Comparison of ENCODE assay signal across 17 cellular contexts in genomic region chr10:123786896-123787295, GRCh38.
DNase-seq lines count a peak whose midpoint lies in the region; ATAC-seq and TF ChIP-seq lines count a peak whose summit lies in the region.
"Had no signal": no experiment of that assay in that cellular context is flagged by ENCODE, and none has a peak within 500 bp of the region (broad histone marks: within the 10 kb centered on the region; RNA-seq: fewer than 3 reads in every experiment).

No MANE protein-coding gene starts in this region.

- H3K4me3 Mint-ChIP-seq in type B pancreatic cell = no peak overlapping the region
- no peak overlapping the region for H3K4me3 Mint-ChIP-seq in activated T-cell treated with anti-CD3 and anti-CD28 coated beads, Interleukin-2, amount 50 U/mL, for 24 hours
- H3K4me3 Mint-ChIP-seq: B cell; CD8-positive, alpha-beta T cell; IgD-negative memory B cell had no signal

- DNase-seq in NCI-H2171 (lab: John Stamatoyannopoulos, UW) (peak; percentile 35), ecto neural progenitor cell (ENCODE audit: low spot score) (peak; percentile 33), lung (ENCODE audit: low spot score) (peak; percentile 10), type B pancreatic cell (ENCODE audit: extremely low spot score, unreplicated experiment) (peak; percentile 22), NCI-H2227 (lab: John Stamatoyannopoulos, UW; ENCODE audit: unreplicated experiment) (no peak), DMS153 treated with DMSO at 0.1 percent for 48 hours (lab: John Stamatoyannopoulos, UW; ENCODE audit: unreplicated experiment) (no peak)
- DNase-seq in activated T-cell treated with anti-CD3 and anti-CD28 coated beads, Interleukin-2, amount 50 U/mL, for 24 hours = no peak
- DNase-seq: Calu3, DMS79, GF-D8, GOT3 had no signal

- peaks cover 5% of the 10 kb centered on the region for H3K36me3 Mint-ChIP-seq in type B pancreatic cell
- H3K36me3 Mint-ChIP-seq in activated T-cell treated with anti-CD3 and anti-CD28 coated beads, Interleukin-2, amount 50 U/mL, for 24 hours (ENCODE audit: low read depth) = no peaks in the 10 kb centered on the region
- H3K36me3 Mint-ChIP-seq: CD8-positive, alpha-beta T cell; IgD-negative memory B cell had no signal

- H3K4me3 ChIP-seq in lung = no peak overlapping the region
- H3K4me3 ChIP-seq: BLaER1 treated with 17β-estradiol and CSF1 and Interleukin-3, amounts not matched to agents 10 nM and 100 nM; HAP-1 had no signal

- H3K27ac ChIP-seq in lung (ENCODE audit: low read depth in 1 of 2, low read length in 1 of 2) = no peak overlapping the region
- H3K27ac ChIP-seq: BLaER1 treated with 17β-estradiol and CSF1 and Interleukin-3, amounts not matched to agents 10 nM and 100 nM had no signal

- 10 to 29% methylated on average over 1 of the region's 1 CpG for WGBS in lung, 2 donors

- peaks cover 0 to 18% of the 10 kb centered on the region in 2 donors for H3K9me3 ChIP-seq in lung (ENCODE audit: control insufficient read depth in 2 of 2, insufficient read depth in 1 of 2, low read length in 1 of 2)
- H3K9me3 ChIP-seq: HAP-1 had no signal

- H3K27me3 Mint-ChIP-seq in type B pancreatic cell = peaks cover 11% of the 10 kb centered on the region
- H3K27me3 Mint-ChIP-seq in activated T-cell treated with anti-CD3 and anti-CD28 coated beads, Interleukin-2, amount 50 U/mL, for 24 hours = peaks cover 45% of the 10 kb centered on the region

- no peaks in the 10 kb centered on the region for H3K9me3 Mint-ChIP-seq in type B pancreatic cell
- peaks cover 6% of the 10 kb centered on the region for H3K9me3 Mint-ChIP-seq in activated T-cell treated with anti-CD3 and anti-CD28 coated beads, Interleukin-2, amount 50 U/mL, for 24 hours
- H3K9me3 Mint-ChIP-seq: CD8-positive, alpha-beta T cell had no signal

- no peaks in the 10 kb centered on the region for H3K4me1 Mint-ChIP-seq in type B pancreatic cell (ENCODE audit: unreplicated experiment)
- no peaks in the 10 kb centered on the region for H3K4me1 Mint-ChIP-seq in activated T-cell treated with anti-CD3 and anti-CD28 coated beads, Interleukin-2, amount 50 U/mL, for 24 hours (ENCODE audit: low read depth)
- H3K4me1 Mint-ChIP-seq: B cell, IgD-negative memory B cell had no signal

- H3K27ac Mint-ChIP-seq in type B pancreatic cell = no peak overlapping the region
- H3K27ac Mint-ChIP-seq in activated T-cell treated with anti-CD3 and anti-CD28 coated beads, Interleukin-2, amount 50 U/mL, for 24 hours = no peak overlapping the region
- H3K27ac Mint-ChIP-seq: B cell; CD8-positive, alpha-beta T cell; IgD-negative memory B cell had no signal

- no peaks in the 10 kb centered on the region for H3K36me3 ChIP-seq in lung (ENCODE audit: control insufficient read depth in 2 of 2, insufficient read depth in 2 of 2, low read length in 2 of 2)
- H3K36me3 ChIP-seq: BLaER1 treated with 17β-estradiol and CSF1 and Interleukin-3, amounts not matched to agents 10 nM and 100 nM; HAP-1 had no signal

- H3K27me3 ChIP-seq in lung (ENCODE audit: control insufficient read depth, insufficient read depth) = no peaks in the 10 kb centered on the region

- no peak for TF ChIP-seq CTCF in lung (IDR thresholded peaks at IDR 0.05; ENCODE audit: control extremely low read depth, extremely low read depth)
- TF ChIP-seq CTCF in type B pancreatic cell (conservative IDR thresholded peaks at IDR 0.05) = no peak

- no peaks in the 10 kb centered on the region for H3K4me1 ChIP-seq in lung (ENCODE audit: control insufficient read depth in 2 of 2, insufficient read depth in 2 of 2, low read length in 2 of 2)
- H3K4me1 ChIP-seq: HAP-1 had no signal

- ATAC-seq in lung (ENCODE audit: insufficient read depth, low FRiP score) = no peak
- ATAC-seq: CD8-positive, alpha-beta T cell; HepG2 had no signal

Comparison
In these comparisons a context has a peak if more than half of its experiments do, and no peak if none do; other contexts are left out.
1. DNase-seq: peak in NCI-H2171 (single experiment), ecto neural progenitor cell (single experiment), lung (single experiment) and type B pancreatic cell (single experiment); none in activated T-cell treated with anti-CD3 and anti-CD28 coated beads, Interleukin-2, amount 50 U/mL, for 24 hours (single experiment), NCI-H2227 (single experiment) and DMS153 treated with DMSO at 0.1 percent for 48 hours (single experiment).